Comparison of ENCODE assay signal across 20 cellular contexts in genomic region chr18:33866386-33866785, GRCh38.
DNase-seq lines count a peak whose midpoint lies in the region; ATAC-seq, FAIRE-seq and TF ChIP-seq lines count a peak whose summit lies in the region.
"Had no signal": no experiment of that assay in that cellular context is flagged by ENCODE, and none has a peak within 500 bp of the region (broad histone marks: within the 10 kb centered on the region; RNA-seq: fewer than 3 reads in every experiment).

No MANE protein-coding gene starts in this region.

- no TSS peak for BruUV-seq in HepG2 (replicated peaks; lab: Mats Ljungman, UMichigan)

- H3K4me3 Mint-ChIP-seq in endodermal cell (peak overlapping the region; percentile 2), progenitor cell of endocrine pancreas (ENCODE audit: low read depth) (no peak overlapping the region)
- H3K4me3 Mint-ChIP-seq: B cell; CD8-positive, alpha-beta T cell; HFFc6 had no signal

- H3K9ac ChIP-seq in liver (ENCODE audit: low read depth in 1 of 2, low read length in 2 of 2) = no peak overlapping the region
- no peak overlapping the region for H3K9ac ChIP-seq in HepG2 (ENCODE audit: insufficient read depth, low read depth, low read length)
- H3K9ac ChIP-seq in endodermal cell (ENCODE audit: extremely low read depth, low read length, poor library complexity, severe bottlenecking) = no peak overlapping the region
- H3K9ac ChIP-seq: BLaER1 treated with 17β-estradiol and CSF1 and Interleukin-3, amounts not matched to agents 10 nM and 100 nM had no signal

- intact Hi-C loops in HepG2 (cut with micrococcal nuclease; ENCODE audit: unreplicated experiment) (no loop called here), right lobe of liver (cut with DNase I) (no loop called here), vagina (cut with DNase I) (no loop called here), uterus (cut with DNase I; ENCODE audit: low total_unique reads) (no loop called here)

- H3K79me2 ChIP-seq in HepG2 (ENCODE audit: insufficient read depth, low read length) = no peaks in the 10 kb centered on the region

- H3K36me3 Mint-ChIP-seq in endodermal cell (ENCODE audit: low read depth) (peaks cover 9% of the 10 kb centered on the region), progenitor cell of endocrine pancreas (ENCODE audit: insufficient read depth) (peaks cover 9% of the 10 kb centered on the region)
- H3K36me3 Mint-ChIP-seq: CD8-positive, alpha-beta T cell had no signal

- H3K27ac Mint-ChIP-seq in endodermal cell = peak overlapping the region; percentile 28
- peak overlapping the region; percentile 87 for H3K27ac Mint-ChIP-seq in progenitor cell of endocrine pancreas
- H3K27ac Mint-ChIP-seq: B cell; CD8-positive, alpha-beta T cell; HFFc6 had no signal

- CTCF ChIA-PET in HepG2 (lab: Yijun Ruan, JAX; ENCODE audit: low intra/inter-chr PET ratio, low total read pairs) = no interaction called here

- H3K9me3 Mint-ChIP-seq in endodermal cell (peaks cover 42% of the 10 kb centered on the region), progenitor cell of endocrine pancreas (ENCODE audit: low read depth) (peaks cover 10% of the 10 kb centered on the region)

- H3K4me3 ChIP-seq in liver (ENCODE audit: low read depth in 1 of 3, low read length in 3 of 3) = no peak overlapping the region
- no peak overlapping the region for H3K4me3 ChIP-seq in HepG2 (replicated peaks in 1 of 3; ENCODE audit: insufficient read depth in 1 of 3, low read depth in 2 of 3, low read length in 3 of 3)
- H3K4me3 ChIP-seq in endodermal cell (ENCODE audit: low read length) = no peak overlapping the region
- no peak overlapping the region for H3K4me3 ChIP-seq in right lobe of liver
- no peak overlapping the region for H3K4me3 ChIP-seq in vagina
- H3K4me3 ChIP-seq in uterus = no peak overlapping the region
- H3K4me3 ChIP-seq: BLaER1 treated with 17β-estradiol and CSF1 and Interleukin-3, amounts not matched to agents 10 nM and 100 nM had no signal

- TF ChIP-seq CTCF in liver (IDR thresholded peaks at IDR 0.05; ENCODE audit: low read depth, low read length, missing input control) (no peak), HepG2 (CRISPR knock-in tag; IDR thresholded peaks at IDR 0.05) (no peak), endodermal cell (conservative IDR thresholded peaks at IDR 0.05) (no peak), right lobe of liver (IDR thresholded peaks at IDR 0.05) (no peak), progenitor cell of endocrine pancreas (IDR thresholded peaks at IDR 0.05; ENCODE audit: unreplicated experiment) (no peak), vagina (IDR thresholded peaks at IDR 0.05) (no peak), uterus (IDR thresholded peaks at IDR 0.05) (no peak)

- no peak for FAIRE-seq in HepG2 (lab: Jason Lieb, UNC)
- FAIRE-seq: GM12892 had no signal

- 31% methylated on average over 1 of the region's 1 CpG for WGBS in liver
- 10% methylated on average over 1 of the region's 1 CpG for WGBS in HepG2 (ENCODE audit: low lambda C conversion rate)
- 87% methylated on average over 1 of the region's 1 CpG; no CpG with 5 or more reads in 1 of the 2 experiments for WGBS in endodermal cell (ENCODE audit: insufficient coverage in 1 of 2, insufficient read length in 1 of 2), 2 experiments
- WGBS in right lobe of liver (ENCODE audit: insufficient coverage, low coverage, low lambda C conversion rate, missing lambda C conversion rate) = 20% methylated on average over 1 of the region's 1 CpG

- ATAC-seq in HepG2 (no peak), right lobe of liver (peak; percentile 87 to 92 (median 88)), HG03159 (IDR thresholded peaks at IDR 0.05; ENCODE audit: unreplicated experiment) (no peak)
- ATAC-seq: CD8-positive, alpha-beta T cell; HCT116 had no signal

- peaks cover 8% of the 10 kb centered on the region for H3K4me1 Mint-ChIP-seq in endodermal cell
- peaks cover 18% of the 10 kb centered on the region for H3K4me1 Mint-ChIP-seq in progenitor cell of endocrine pancreas (ENCODE audit: low read depth)
- H3K4me1 Mint-ChIP-seq: B cell had no signal

- H2AFZ ChIP-seq in HepG2 (ENCODE audit: low read length) = no peak overlapping the region

- peak; percentile 11 to 36 for TF ChIP-seq RAD21 in liver (IDR thresholded peaks at IDR 0.05)
- TF ChIP-seq RAD21 in HepG2 (CRISPR knock-in tag; IDR thresholded peaks at IDR 0.05) = no peak

- in situ Hi-C loops in HepG2 (cut with HindIII; ENCODE audit: extremely low pct_ligation_motif_present, low pct_unique_long_range_greater_than_20kb) = no loop called here

- no peak for DNase-seq in HepG2 (ENCODE audit: low spot score)
- no peak for DNase-seq in endodermal cell
- DNase-seq in right lobe of liver = no peak
- no peak for DNase-seq in progenitor cell of endocrine pancreas (ENCODE audit: low spot score, unreplicated experiment)
- no peak for DNase-seq in vagina (ENCODE audit: extremely low spot score in 2 of 2)
- DNase-seq in uterus = no peak
- DNase-seq: Calu3; CD8-positive, alpha-beta T cell; DMS 273 treated with DMSO at 0.1 percent for 48 hours; DMS79; GDM1; GOT3; H7; HFFc6 had no signal

- H3K4me1 ChIP-seq in liver (ENCODE audit: control insufficient read depth in 4 of 4, insufficient read depth in 4 of 4, low read length in 3 of 4) (peaks cover 0 to 35% (median 26%) of the 10 kb centered on the region in 4 donors), HepG2 (ENCODE audit: insufficient read depth, low read length) (no peaks in the 10 kb centered on the region), endodermal cell (ENCODE audit: control insufficient read depth, insufficient read depth, low read length) (peaks cover 3% of the 10 kb centered on the region), right lobe of liver (peaks cover 0 to 29% (median 4%) of the 10 kb centered on the region in 4 donors), vagina (no peaks in the 10 kb centered on the region), uterus (no peaks in the 10 kb centered on the region)

- POLR2A ChIA-PET in HepG2 (lab: Yijun Ruan, JAX) = no interaction called here

- no peak overlapping the region for H3K4me2 ChIP-seq in HepG2 (ENCODE audit: low read depth, low read length)
- H3K4me2 ChIP-seq: BLaER1 treated with 17β-estradiol and CSF1 and Interleukin-3, amounts not matched to agents 10 nM and 100 nM had no signal

- H3K27ac ChIP-seq in liver (ENCODE audit: low read depth in 1 of 2, low read length in 2 of 2) = no peak overlapping the region
- no peak overlapping the region for H3K27ac ChIP-seq in HepG2 (ENCODE audit: extremely low read length, insufficient read depth, low read length)
- H3K27ac ChIP-seq in endodermal cell (ENCODE audit: low read depth, low read length) = no peak overlapping the region
- H3K27ac ChIP-seq in right lobe of liver = peak overlapping the region in 1 of 3 donors; percentile 62
- H3K27ac ChIP-seq in vagina = no peak overlapping the region
- no peak overlapping the region for H3K27ac ChIP-seq in uterus
- H3K27ac ChIP-seq: BLaER1 treated with 17β-estradiol and CSF1 and Interleukin-3, amounts not matched to agents 10 nM and 100 nM had no signal

- H3K27me3 Mint-ChIP-seq in endodermal cell (ENCODE audit: insufficient read depth) (no peaks in the 10 kb centered on the region), progenitor cell of endocrine pancreas (no peaks in the 10 kb centered on the region)
- H3K27me3 Mint-ChIP-seq: B cell had no signal

- H3K27me3 ChIP-seq in liver (ENCODE audit: control insufficient read depth in 4 of 4, insufficient read depth in 4 of 4, low read length in 3 of 4) = no peaks in the 10 kb centered on the region
- no peaks in the 10 kb centered on the region for H3K27me3 ChIP-seq in HepG2 (ENCODE audit: control insufficient read depth in 1 of 2, insufficient read depth in 2 of 2, low read length in 2 of 2)
- no peaks in the 10 kb centered on the region for H3K27me3 ChIP-seq in endodermal cell (ENCODE audit: control insufficient read depth, insufficient read depth, low read length, poor library complexity, severe bottlenecking)
- no peaks in the 10 kb centered on the region for H3K27me3 ChIP-seq in right lobe of liver
- H3K27me3 ChIP-seq in vagina = no peaks in the 10 kb centered on the region
- H3K27me3 ChIP-seq in uterus = no peaks in the 10 kb centered on the region
- H3K27me3 ChIP-seq: BLaER1 treated with 17β-estradiol and CSF1 and Interleukin-3, amounts not matched to agents 10 nM and 100 nM had no signal

- TF ChIP-seq POLR2A in HepG2 (IDR thresholded peaks at IDR 0.05; ENCODE audit: insufficient read depth in 1 of 2, low read depth in 2 of 2, low read length in 2 of 2) (no peak), right lobe of liver (IDR thresholded peaks at IDR 0.05) (no peak), vagina (IDR thresholded peaks at IDR 0.05) (no peak), uterus (IDR thresholded peaks at IDR 0.05) (no peak)

- H3K36me3 ChIP-seq in liver (ENCODE audit: control insufficient read depth in 4 of 4, insufficient read depth in 3 of 4, low read depth in 1 of 4, low read length in 3 of 4) = no peaks in the 10 kb centered on the region
- H3K36me3 ChIP-seq in HepG2 (replicated peaks in 1 of 2; ENCODE audit: control insufficient read depth in 1 of 2, insufficient read depth in 2 of 2, low read length in 2 of 2) = no peaks in the 10 kb centered on the region
- H3K36me3 ChIP-seq in endodermal cell (ENCODE audit: control insufficient read depth, insufficient read depth, low read length) = no peaks in the 10 kb centered on the region
- H3K36me3 ChIP-seq in right lobe of liver = no peaks in the 10 kb centered on the region
- H3K36me3 ChIP-seq in vagina = no peaks in the 10 kb centered on the region
- no peaks in the 10 kb centered on the region for H3K36me3 ChIP-seq in uterus

- H4K20me1 ChIP-seq in HepG2 (ENCODE audit: insufficient read depth, low read length) = no peaks in the 10 kb centered on the region
- H4K20me1 ChIP-seq: BLaER1 treated with 17β-estradiol and CSF1 and Interleukin-3, amounts not matched to agents 10 nM and 100 nM had no signal

- H3K9me3 ChIP-seq in liver (ENCODE audit: control insufficient read depth in 4 of 4, low read length in 3 of 4) (peaks cover 3 to 10% (median 5%) of the 10 kb centered on the region in 4 donors), HepG2 (ENCODE audit: low read length) (peaks cover 33% of the 10 kb centered on the region), endodermal cell (ENCODE audit: control insufficient read depth, low read length) (peaks cover 31% of the 10 kb centered on the region), right lobe of liver (no peaks in the 10 kb centered on the region), vagina (no peaks in the 10 kb centered on the region), uterus (no peaks in the 10 kb centered on the region)

- TF ChIP-seq EP300 in HepG2 (IDR thresholded peaks at IDR 0.05; ENCODE audit: low read depth in 2 of 2, low read length in 2 of 2) = no peak
- TF ChIP-seq EP300 in HepG2 (CRISPR knock-in tag; IDR thresholded peaks at IDR 0.05; ENCODE audit: borderline replicate concordance) = no peak

TF ChIP-seq in HepG2, 621 proteins besides CTCF, POLR2A, EP300 and RAD21 (continues in another document):
- no peak for TF ChIP-seq GLI4 (CRISPR knock-in tag; IDR thresholded peaks at IDR 0.05; ENCODE audit: borderline replicate concordance)
- no peak for TF ChIP-seq ZBTB3 (CRISPR knock-in tag; IDR thresholded peaks at IDR 0.05; ENCODE audit: borderline replicate concordance, low read depth)
- no peak for TF ChIP-seq AKAP8 (CRISPR knock-in tag; IDR thresholded peaks at IDR 0.05)
- TF ChIP-seq TSC22D2 (CRISPR knock-in tag; IDR thresholded peaks at IDR 0.05; ENCODE audit: borderline replicate concordance) = no peak
- no peak for TF ChIP-seq STAT5B (CRISPR knock-in tag; IDR thresholded peaks at IDR 0.05)

Comparison
In these comparisons a context has a peak if more than half of its experiments do, and no peak if none do; other contexts are left out.
1. ATAC-seq: peak in right lobe of liver (4 of 4); none in HepG2 (single experiment) and HG03159 (single experiment).